Comparison of ENCODE assay signal across 24 cellular contexts in genomic region chr11:7531011-7531410, GRCh38. TPM values are rescaled to one million over a fixed set of nuclear protein-coding genes. Genes with fewer than 3 reads are reported as not detected.
A peak's percentile ranks its signal among the peaks of the same experiment; 100 is the strongest.
DNase-seq lines count a peak whose midpoint lies in the region; ATAC-seq, FAIRE-seq and TF ChIP-seq lines count a peak whose summit lies in the region.
"Had no signal": no experiment of that assay in that cellular context is flagged by ENCODE, and none has a peak within 500 bp of the region (broad histone marks: within the 10 kb centered on the region; RNA-seq: fewer than 3 reads in every experiment).

No MANE protein-coding gene starts in this region.

- H3K4me3 Mint-ChIP-seq in H9: no peak overlapping the region

- no peak overlapping the region for H3K14ac ChIP-seq in H9 (ENCODE audit: insufficient read depth, low read length)

- H4K8ac ChIP-seq in H9 (replicated peaks; ENCODE audit: insufficient read length, low read depth, low read length): no peak overlapping the region

- H3K27me3 ChIP-seq in right lobe of liver (no peaks in the 10 kb centered on the region), HepG2 (ENCODE audit: control insufficient read depth in 1 of 2, insufficient read depth in 2 of 2, low read length in 2 of 2) (no peaks in the 10 kb centered on the region), GM12878 (replicated peaks in 1 of 2; ENCODE audit: control insufficient read depth in 2 of 2, insufficient read depth in 2 of 2, low read length in 1 of 2) (no peaks in the 10 kb centered on the region), brain microvascular endothelial cell (replicated peaks) (no peaks in the 10 kb centered on the region), H9 (ENCODE audit: insufficient read depth, low read length) (no peaks in the 10 kb centered on the region)
- H3K27me3 ChIP-seq: BE2C, foreskin keratinocyte, right atrium auricular region had no signal

- TF ChIP-seq CTCF in right lobe of liver (IDR thresholded peaks at IDR 0.05) (no peak), HepG2 (CRISPR knock-in tag; IDR thresholded peaks at IDR 0.05) (no peak), GM12878 (IDR thresholded peaks at IDR 0.05 in 2 of 3, conservative IDR thresholded peaks at IDR 0.05 in 1 of 3; ENCODE audit: control insufficient read depth in 2 of 3, extremely low read depth in 1 of 3, insufficient read depth in 1 of 3, low read depth in 3 of 3, low read length in 3 of 3) (no peak), GM13977 (IDR thresholded peaks at IDR 0.05; ENCODE audit: extremely low read depth, insufficient read depth, missing control alignments) (no peak), brain microvascular endothelial cell (IDR thresholded peaks at IDR 0.05; ENCODE audit: low read depth, low read length, missing control alignments) (no peak), H9 (conservative IDR thresholded peaks at IDR 0.05) (no peak)

- no peak overlapping the region for H3K56ac ChIP-seq in H9 (ENCODE audit: insufficient read length, low read depth, low read length)

- no peak overlapping the region for H2BK12ac ChIP-seq in H9 (ENCODE audit: insufficient read length, low read depth, low read length)

- no peaks in the 10 kb centered on the region for H3K9me3 ChIP-seq in right lobe of liver
- no peaks in the 10 kb centered on the region for H3K9me3 ChIP-seq in HepG2 (ENCODE audit: low read length)
- no peaks in the 10 kb centered on the region; the same call in 2 of the 3 replicates for H3K9me3 ChIP-seq in GM12878 (replicated peaks; ENCODE audit: control insufficient read depth, insufficient read depth, low read length)
- H3K9me3 ChIP-seq in H9 (ENCODE audit: control insufficient read depth, low read depth, low read length): no peaks in the 10 kb centered on the region
- H3K9me3 ChIP-seq: A549, BE2C, right atrium auricular region had no signal

- no peak overlapping the region for H2BK5ac ChIP-seq in H9 (ENCODE audit: insufficient read length, low read length)

- no peak overlapping the region for H3K27ac Mint-ChIP-seq in H9

- TF ChIP-seq RAD21 in HepG2 (CRISPR knock-in tag; IDR thresholded peaks at IDR 0.05): no peak
- TF ChIP-seq RAD21 in GM12878 (IDR thresholded peaks at IDR 0.05; ENCODE audit: insufficient read depth, low read depth, low read length): no peak

- no peaks in the 10 kb centered on the region for H3K23me2 ChIP-seq in H9 (ENCODE audit: insufficient read length, low read depth, low read length, poor library complexity, severe bottlenecking)

- no peak overlapping the region for H3K23ac ChIP-seq in H9 (ENCODE audit: insufficient read length, low read depth, low read length)

- DNase-seq in right lobe of liver (no peak), HepG2 (ENCODE audit: low spot score) (no peak), GM12878 (ENCODE audit: low read depth, low spot score) (no peak), GM13977 (ENCODE audit: low spot score) (no peak), brain microvascular endothelial cell (no peak), mucosa of gallbladder (ENCODE audit: low spot score) (no peak), H9 (no peak)
- DNase-seq: activated CD4-positive, alpha-beta T cell treated with anti-CD3 and anti-CD28 coated beads, Interleukin-2, amount 50 U/mL, for 4 hours; aorta; BE2C; Calu3; central memory CD4-positive, alpha-beta T cell; foreskin keratinocyte; hypothalamus; NCI-H774; SIG-M5; substantia nigra had no signal

- H4K91ac ChIP-seq in H9 (ENCODE audit: insufficient read length, low read depth, low read length): no peak overlapping the region

- intact Hi-C loops in right lobe of liver (cut with DNase I) (no loop called here), HepG2 (cut with micrococcal nuclease; ENCODE audit: unreplicated experiment) (no loop called here), GM12878 (cut with micrococcal nuclease; ENCODE audit: unreplicated experiment) (no loop called here)

- CTCF ChIA-PET in HepG2 (lab: Yijun Ruan, JAX; ENCODE audit: low intra/inter-chr PET ratio, low total read pairs): no interaction called here
- CTCF ChIA-PET in GM12878 (lab: Yijun Ruan, JAX): interaction anchor here (0.6 to 4.8 kb wide), 7 partner anchors 9 to 86 kb away, joined by 3 to 32 read pairs (median 4); partner anchors contain the start of gene PPFIBP2

- H3K9me3 Mint-ChIP-seq in H9: no peaks in the 10 kb centered on the region

- H2BK120ac ChIP-seq in H9 (ENCODE audit: low read depth, low read length, poor library complexity, severe bottlenecking): no peak overlapping the region

- H3K4me2 ChIP-seq in HepG2 (ENCODE audit: low read depth, low read length) (no peak overlapping the region), GM12878 (ENCODE audit: control insufficient read depth, insufficient read depth) (peak overlapping the region; percentile 33), H9 (ENCODE audit: insufficient read depth, insufficient read length, low read length) (no peak overlapping the region)
- H3K4me2 ChIP-seq: A549 had no signal

- H3K36me3 ChIP-seq in right lobe of liver (no peaks in the 10 kb centered on the region), HepG2 (replicated peaks in 1 of 2; ENCODE audit: control insufficient read depth in 1 of 2, insufficient read depth in 2 of 2, low read length in 2 of 2) (no peaks in the 10 kb centered on the region; a peak in 1 of 5 replicates), GM12878 (ENCODE audit: control insufficient read depth in 2 of 2, insufficient read depth in 2 of 2, low read length in 1 of 2) (peaks cover 0 to 3% of the 10 kb centered on the region in 2 experiments; a peak in 1 of 4 replicates), brain microvascular endothelial cell (replicated peaks) (no peaks in the 10 kb centered on the region)
- H3K36me3 ChIP-seq: BE2C, right atrium auricular region had no signal

- H3K4me1 Mint-ChIP-seq in H9: peaks cover 0 to 3% of the 10 kb centered on the region in 2 experiments; a peak in 2 of 4 replicates

- H4K5ac ChIP-seq in H9 (ENCODE audit: insufficient read length, low read depth, low read length): no peak overlapping the region

- peaks cover 0 to 47% (median 17%) of the 10 kb centered on the region in 4 donors for H3K4me1 ChIP-seq in right lobe of liver
- H3K4me1 ChIP-seq in HepG2 (ENCODE audit: insufficient read depth, low read length): peaks cover 17% of the 10 kb centered on the region
- peaks cover 92% of the 10 kb centered on the region for H3K4me1 ChIP-seq in GM12878 (ENCODE audit: control insufficient read depth, insufficient read depth, low read length)
- no peaks in the 10 kb centered on the region for H3K4me1 ChIP-seq in H9 (ENCODE audit: insufficient read depth, low read length)
- H3K4me1 ChIP-seq: A549, BE2C, foreskin keratinocyte, right atrium auricular region had no signal

- no peak for FAIRE-seq in HepG2 (lab: Jason Lieb, UNC)
- FAIRE-seq in GM12878 (lab: Jason Lieb, UNC): no peak
- FAIRE-seq: A549, K562, keratinocyte had no signal

- H3K18ac ChIP-seq in H9 (ENCODE audit: insufficient read length, low read depth, low read length): no peak overlapping the region

- BruUV-seq in HepG2 (replicated peaks; lab: Mats Ljungman, UMichigan) (no TSS peak), GM12878 (replicated peaks; lab: Mats Ljungman, UMichigan) (no TSS peak)

- H2BK15ac ChIP-seq in H9 (ENCODE audit: low read depth, low read length): no peak overlapping the region

- no peak overlapping the region for H2AFZ ChIP-seq in HepG2 (ENCODE audit: low read length)
- no peak overlapping the region for H2AFZ ChIP-seq in GM12878 (ENCODE audit: control insufficient read depth, low read depth, low read length)
- H2AFZ ChIP-seq in H9 (ENCODE audit: low read length): no peak overlapping the region

- POLR2A ChIA-PET in HepG2 (lab: Yijun Ruan, JAX) (interaction anchor here (1.9 kb wide), 1 partner anchor 15 kb away, joined by 5 read pairs; no protein-coding TSS in a partner anchor), GM12878 (lab: Charles Lee) (interaction anchor here (0.9 to 7.6 kb wide), 5 partner anchors 9 to 58 kb away, joined by 3 to 78 read pairs (median 4); no protein-coding TSS in a partner anchor)

- TF ChIP-seq POLR2A in right lobe of liver (IDR thresholded peaks at IDR 0.05): no peak
- no peak for TF ChIP-seq POLR2A in HepG2 (IDR thresholded peaks at IDR 0.05; ENCODE audit: insufficient read depth in 1 of 2, low read depth in 2 of 2, low read length in 2 of 2)
- TF ChIP-seq POLR2A in GM12878 (IDR thresholded peaks at IDR 0.05; ENCODE audit: low read depth, low read length): no peak

- no peak overlapping the region for H2AK5ac ChIP-seq in H9 (ENCODE audit: insufficient read length, low read length)

- no peaks in the 10 kb centered on the region; the same call in 1 of the 2 replicates for H3K27me3 Mint-ChIP-seq in H9 (ENCODE audit: low read depth)

- no peak overlapping the region for H2BK20ac ChIP-seq in H9 (ENCODE audit: low read depth, low read length, poor library complexity, severe bottlenecking)

- ATAC-seq in right lobe of liver (peak in 3 of 4 donors; percentile 39 to 56 (median 43)), HepG2 (no peak), HG02852 (IDR thresholded peaks at IDR 0.05; ENCODE audit: unreplicated experiment) (peak; percentile 27), GM12878 (peak; percentile 62)
- ATAC-seq: A549, foreskin keratinocyte, K562 had no signal

- no peak overlapping the region for H3T11ph ChIP-seq in H9 (ENCODE audit: low read length)

- RAD21 ChIA-PET in GM12878 (lab: Charles Lee; ENCODE audit: unreplicated experiment): interaction anchor here (0.8 to 2.7 kb wide), 7 partner anchors 9 to 178 kb away, joined by 4 to 34 read pairs (median 4); no protein-coding TSS in a partner anchor

- no peaks in the 10 kb centered on the region for H3K36me3 Mint-ChIP-seq in H9 (ENCODE audit: insufficient read depth in 1 of 3, low read depth in 3 of 3)

- in situ Hi-C loops in HepG2 (cut with HindIII; ENCODE audit: extremely low pct_ligation_motif_present, low pct_unique_long_range_greater_than_20kb): no loop called here
- in situ Hi-C loops in GM12878 (cut with MboI): no loop called here
- in situ Hi-C loops in GM13977 (cut with MboI; ENCODE audit: low pct_unique_long_range_greater_than_20kb, low sequenced_read_pairs, unreplicated experiment): no loop called here
- in situ Hi-C loops in brain microvascular endothelial cell (cut with HindIII; ENCODE audit: low pct_ligation_motif_present, low sequenced_read_pairs): no loop called here

- TF ChIP-seq EP300 in HepG2 (IDR thresholded peaks at IDR 0.05; ENCODE audit: low read depth in 2 of 2, low read length in 2 of 2) (no peak), HepG2 (CRISPR knock-in tag; IDR thresholded peaks at IDR 0.05; ENCODE audit: borderline replicate concordance) (no peak), GM12878 (IDR thresholded peaks at IDR 0.05; ENCODE audit: borderline replicate concordance in 1 of 2, control insufficient read depth in 1 of 2, low read depth in 2 of 2, low read length in 2 of 2) (no peak)

- H3K9ac ChIP-seq in HepG2 (ENCODE audit: insufficient read depth, low read depth, low read length): no peak overlapping the region
- peak overlapping the region; percentile 13; the same call in 1 of the 2 replicates for H3K9ac ChIP-seq in GM12878 (ENCODE audit: control insufficient read depth, insufficient read depth, low read length)
- no peak overlapping the region for H3K9ac ChIP-seq in H9 (ENCODE audit: extremely low read depth, insufficient read length, low read length)

- no peak overlapping the region for H3K4ac ChIP-seq in H9 (ENCODE audit: low read depth, low read length)

- H3K27ac ChIP-seq in right lobe of liver: no peak overlapping the region
- no peak overlapping the region for H3K27ac ChIP-seq in HepG2 (ENCODE audit: extremely low read length, insufficient read depth, low read length)
- H3K27ac ChIP-seq in GM12878 (ENCODE audit: control insufficient read depth, insufficient read depth): peak overlapping the region; percentile 51
- no peak overlapping the region for H3K27ac ChIP-seq in brain microvascular endothelial cell
- H3K27ac ChIP-seq in H9 (ENCODE audit: insufficient read length, low read depth, low read length): no peak overlapping the region
- H3K27ac ChIP-seq: A549, foreskin keratinocyte, right atrium auricular region had no signal

- H3K79me2 ChIP-seq in HepG2 (ENCODE audit: insufficient read depth, low read length) (no peaks in the 10 kb centered on the region), GM12878 (ENCODE audit: control insufficient read depth, insufficient read depth, low read length) (peaks cover 90% of the 10 kb centered on the region), H9 (ENCODE audit: insufficient read depth, low read length) (no peaks in the 10 kb centered on the region)

- SMC1A ChIA-PET in GM12878 (lab: Charles Lee; ENCODE audit: uncharacterized antibody, unreplicated experiment): interaction anchor here (0.6 to 6.3 kb wide), 9 partner anchors 10 to 71 kb away, joined by 3 to 107 read pairs (median 5); partner anchors contain the start of gene PPFIBP2

- H3K79me1 ChIP-seq in H9 (ENCODE audit: insufficient read depth, low read depth, low read length, poor library complexity, severe bottlenecking): no peaks in the 10 kb centered on the region

- H3K4me3 ChIP-seq in right lobe of liver: no peak overlapping the region
- no peak overlapping the region for H3K4me3 ChIP-seq in HepG2 (replicated peaks in 1 of 3; ENCODE audit: insufficient read depth in 1 of 3, low read depth in 2 of 3, low read length in 3 of 3)
- H3K4me3 ChIP-seq in GM12878: no peak overlapping the region
- H3K4me3 ChIP-seq in brain microvascular endothelial cell (ENCODE audit: low read depth, low read length): no peak overlapping the region
- H3K4me3 ChIP-seq: A549, K562, right atrium auricular region had no signal

- no peaks in the 10 kb centered on the region for H4K20me1 ChIP-seq in HepG2 (ENCODE audit: insufficient read depth, low read length)
- no peaks in the 10 kb centered on the region for H4K20me1 ChIP-seq in GM12878 (ENCODE audit: control insufficient read depth, insufficient read depth)
- no peaks in the 10 kb centered on the region for H4K20me1 ChIP-seq in H9 (ENCODE audit: control insufficient read depth, insufficient read depth, insufficient read length)

RNA-seq across cellular contexts. Expression of gene PPFIBP2, which starts 17.2 kb away (rescaled TPM):
- 10 to 100 TPM; 25.5 to 69.3 (median 46.6) TPM for total RNA-seq in right lobe of liver
- 15.0 and 15.8 TPM in 2 replicates for total RNA-seq in HepG2 (2016; rRNA removed; fragmentation: Illumina TruSeq; extraction: Trizol)
- total RNA-seq in HepG2 (2016; cell fraction: cytosol; rRNA removed; fragmentation: Illumina TruSeq; extraction: Trizol; ENCODE audit: low read depth): 10.1 and 10.8 TPM in 2 replicates
- 15.1 and 19.3 TPM in 2 replicates for total RNA-seq in HepG2 (2016; cell fraction: insoluble cytoplasmic fraction; rRNA removed; fragmentation: Illumina TruSeq; extraction: Trizol)
- 9.3 and 12.0 TPM in 2 replicates for total RNA-seq in HepG2 (2016; cell fraction: membrane; rRNA removed; fragmentation: Illumina TruSeq; extraction: Trizol)
- 22.7 and 24.0 TPM in 2 replicates for total RNA-seq in HepG2 (2016; cell fraction: nucleus; rRNA removed; fragmentation: Illumina TruSeq; extraction: Trizol)
- polyA plus RNA-seq in HepG2 (2011; rRNA removed): 41.6 and 52.5 TPM in 2 replicates
- 21.9 and 27.8 TPM in 2 replicates for polyA plus RNA-seq in HepG2 (2011; cell fraction: cytosol; rRNA removed)
- 94.0 and 96.1 TPM in 2 replicates for polyA plus RNA-seq in HepG2 (2011; cell fraction: nucleus; rRNA removed)
- polyA plus RNA-seq in HepG2 (2012): 27.5 and 36.7 TPM in 2 replicates
- 2.4 and 2.9 TPM in 2 replicates for polyA plus RNA-seq in HepG2 (2016; cell fraction: cytosol; fragmentation: Illumina TruSeq; extraction: Trizol; ENCODE audit: low read depth)
- polyA plus RNA-seq in HepG2 (2016; cell fraction: insoluble cytoplasmic fraction; fragmentation: Illumina TruSeq; extraction: Trizol; ENCODE audit: low read depth): 9.9 and 13.6 TPM in 2 replicates
- 4.7 and 5.9 TPM in 2 replicates for polyA plus RNA-seq in HepG2 (2016; cell fraction: membrane; fragmentation: Illumina TruSeq; extraction: Trizol; ENCODE audit: low read depth)
- 17.2 and 18.8 TPM in 2 replicates for polyA plus RNA-seq in HepG2 (2016; cell fraction: nucleus; fragmentation: Illumina TruSeq; extraction: Trizol; ENCODE audit: insufficient read depth, low read depth)
- polyA minus RNA-seq in HepG2 (2011; rRNA and poly(A)+ RNA removed; ENCODE audit: low replicate concordance): 32.4 and 88.1 TPM in 2 replicates
- polyA minus RNA-seq in HepG2 (2011; cell fraction: cytosol; rRNA and poly(A)+ RNA removed): 34.5 and 36.9 TPM in 2 replicates
- polyA minus RNA-seq in HepG2 (2011; cell fraction: nucleus; rRNA and poly(A)+ RNA removed): 174 and 179 TPM in 2 replicates
- total RNA-seq in GM12878 (2013; cell fraction: nucleolus; rRNA removed): 230 and 231 TPM in 2 replicates
- 41.2 and 44.3 TPM in 2 replicates for total RNA-seq in GM12878 (2014; rRNA removed)
- total RNA-seq in GM12878 (2014; rRNA removed; fragmentation: Illumina TruSeq; extraction: Trizol): 48.6 and 54.1 TPM in 2 replicates
- 45.2 and 52.5 TPM in 2 replicates for total RNA-seq in GM12878 (2021)
- 26.0 TPM for polyA plus RNA-seq in GM12878 (2011; ENCODE audit: low read depth)
- 48.1 and 49.6 TPM in 2 replicates for polyA plus RNA-seq in GM12878 (2011; rRNA removed)
- polyA plus RNA-seq in GM12878 (2011; cell fraction: cytosol; rRNA removed): 40.3 and 54.5 TPM in 2 replicates
- 107 and 148 TPM in 2 replicates for polyA plus RNA-seq in GM12878 (2011; cell fraction: nucleus; rRNA removed)
- 37.0 and 41.9 TPM in 2 replicates for polyA plus RNA-seq in GM12878 (2012)
- 56.3 and 69.7 TPM in 2 replicates for polyA plus RNA-seq in GM12878 (2014; fragmentation: Illumina TruSeq; extraction: Trizol)
- 10 to 100 TPM; 17.3 to 22.3 TPM for polyA plus RNA-seq in GM12878 (2014; fragmentation: Nextera tagmentation; extraction: Ambion mirVana)
- polyA plus RNA-seq in GM12878 (2014; rRNA removed): 30.7 and 37.3 TPM in 2 replicates
- 10 to 100 TPM; 28.1 to 35.7 TPM for polyA plus RNA-seq in GM12878 (2016; fragmentation: Nextera tagmentation; extraction: Ambion mirVana)
- 91.7 and 108 TPM in 2 replicates for polyA minus RNA-seq in GM12878 (2011; rRNA and poly(A)+ RNA removed)
- polyA minus RNA-seq in GM12878 (2011; cell fraction: cytosol; rRNA and poly(A)+ RNA removed): 24.9 and 39.3 TPM in 2 replicates
- 61.4 and 92.7 TPM in 2 replicates for polyA minus RNA-seq in GM12878 (2011; cell fraction: nucleus; rRNA and poly(A)+ RNA removed)
- 104 TPM for total RNA-seq in mucosa of gallbladder
- total RNA-seq in H9 (2021): 4.3 and 8.3 TPM in 2 replicates

RNA-seq across cellular contexts. Expression of gene OLFML1, which starts 45.7 kb away (rescaled TPM):
- 1 to 10 TPM; 2.2 to 5.5 (median 3.0) TPM for total RNA-seq in right lobe of liver
- total RNA-seq in HepG2 (2016; rRNA removed; fragmentation: Illumina TruSeq; extraction: Trizol): 0.69 and 0.89 TPM in 2 replicates
- total RNA-seq in HepG2 (2016; cell fraction: cytosol; rRNA removed; fragmentation: Illumina TruSeq; extraction: Trizol; ENCODE audit: low read depth): 0.35 and 0.40 TPM in 2 replicates
- total RNA-seq in HepG2 (2016; cell fraction: insoluble cytoplasmic fraction; rRNA removed; fragmentation: Illumina TruSeq; extraction: Trizol): 0.82 and 0.86 TPM in 2 replicates
- total RNA-seq in HepG2 (2016; cell fraction: membrane; rRNA removed; fragmentation: Illumina TruSeq; extraction: Trizol): 0.34 and 0.40 TPM in 2 replicates
- total RNA-seq in HepG2 (2016; cell fraction: nucleus; rRNA removed; fragmentation: Illumina TruSeq; extraction: Trizol): 1.2 and 1.8 TPM in 2 replicates
- polyA plus RNA-seq in HepG2 (2011; rRNA removed): 0.71 and 0.90 TPM in 2 replicates
- polyA plus RNA-seq in HepG2 (2011; cell fraction: cytosol; rRNA removed): 0.81 and 0.97 TPM in 2 replicates
- polyA plus RNA-seq in HepG2 (2011; cell fraction: nucleus; rRNA removed): 0.11 and 0.23 TPM in 2 replicates
- polyA plus RNA-seq in HepG2 (2012): 0.67 and 2.1 TPM in 2 replicates
- 0.12 and 0.19 TPM in 2 replicates for polyA plus RNA-seq in HepG2 (2016; cell fraction: cytosol; fragmentation: Illumina TruSeq; extraction: Trizol; ENCODE audit: low read depth)
- polyA plus RNA-seq in HepG2 (2016; cell fraction: insoluble cytoplasmic fraction; fragmentation: Illumina TruSeq; extraction: Trizol; ENCODE audit: low read depth): 1.1 and 1.3 TPM in 2 replicates
- 0.26 and 0.30 TPM in 2 replicates for polyA plus RNA-seq in HepG2 (2016; cell fraction: membrane; fragmentation: Illumina TruSeq; extraction: Trizol; ENCODE audit: low read depth)
- 1.5 and 2.6 TPM in 2 replicates for polyA plus RNA-seq in HepG2 (2016; cell fraction: nucleus; fragmentation: Illumina TruSeq; extraction: Trizol; ENCODE audit: insufficient read depth, low read depth)
- 1.1 and 4.7 TPM in 2 replicates for polyA minus RNA-seq in HepG2 (2011; rRNA and poly(A)+ RNA removed; ENCODE audit: low replicate concordance)
- polyA minus RNA-seq in HepG2 (2011; cell fraction: cytosol; rRNA and poly(A)+ RNA removed): 0.30 and 0.88 TPM in 2 replicates
- polyA minus RNA-seq in HepG2 (2011; cell fraction: nucleus; rRNA and poly(A)+ RNA removed): 0.64 and 0.75 TPM in 2 replicates
- total RNA-seq in GM12878 (2013; cell fraction: nucleolus; rRNA removed): not detected in 2 replicates
- not detected in 2 replicates for total RNA-seq in GM12878 (2014; rRNA removed)
- total RNA-seq in GM12878 (2014; rRNA removed; fragmentation: Illumina TruSeq; extraction: Trizol): not detected in 2 replicates
- not detected in 2 replicates for total RNA-seq in GM12878 (2021)
- 0.37 TPM for polyA plus RNA-seq in GM12878 (2011; ENCODE audit: low read depth)
- not detected in 2 replicates for polyA plus RNA-seq in GM12878 (2011; rRNA removed)
- not detected in 2 replicates for polyA plus RNA-seq in GM12878 (2011; cell fraction: cytosol; rRNA removed)
- polyA plus RNA-seq in GM12878 (2011; cell fraction: nucleus; rRNA removed): not detected in 2 replicates
- 0.09 and 0.15 TPM in 2 replicates for polyA plus RNA-seq in GM12878 (2012)
- polyA plus RNA-seq in GM12878 (2014; fragmentation: Illumina TruSeq; extraction: Trizol): not detected in 2 replicates
- under 1 TPM; 0.04 to 0.06 TPM for polyA plus RNA-seq in GM12878 (2014; fragmentation: Nextera tagmentation; extraction: Ambion mirVana)
- polyA plus RNA-seq in GM12878 (2014; rRNA removed): not detected in 2 replicates
- under 1 TPM; 0.35 to 0.71 TPM for polyA plus RNA-seq in GM12878 (2016; fragmentation: Nextera tagmentation; extraction: Ambion mirVana)
- polyA minus RNA-seq in GM12878 (2011; rRNA and poly(A)+ RNA removed): not detected in 2 replicates
- not detected in 2 replicates for polyA minus RNA-seq in GM12878 (2011; cell fraction: cytosol; rRNA and poly(A)+ RNA removed)
- polyA minus RNA-seq in GM12878 (2011; cell fraction: nucleus; rRNA and poly(A)+ RNA removed): not detected in 2 replicates
- 12.9 TPM for total RNA-seq in mucosa of gallbladder
- not detected in 2 replicates for total RNA-seq in H9 (2021)
- total RNA-seq: Calu3; epithelial cell of proximal tubule; foreskin keratinocyte; K562; T-helper 1 cell treated with Interleukin-12 subunit alpha and Interleukin-12 subunit beta and Interleukin-4 antibody, amounts not matched to agents 30 ng/mL and 1 ng/mL, for 36 hours had no signal
- polyA plus RNA-seq: A549, foreskin keratinocyte, K562, keratinocyte had no signal
